In genomic region chr14:21846227-21846885, GRCh38 we compare ENCODE assay signal across 8 cellular contexts.
DNase-seq lines count a peak whose midpoint lies in the region; ATAC-seq, FAIRE-seq and TF ChIP-seq lines count a peak whose summit lies in the region.

No MANE protein-coding gene starts in this region.

- no peak for TF ChIP-seq RAD21 in HepG2 (CRISPR knock-in tag; IDR thresholded peaks at IDR 0.05)

- DNase-seq in H4 (ENCODE audit: low spot score): peak; percentile 28
- DNase-seq in RWPE2 (ENCODE audit: low spot score): no peak
- peak; percentile 28 for DNase-seq in activated gamma-delta T cell treated with anti-CD3 and anti-CD28 coated beads, Interleukin-2, amount 50 U/mL, for 16 hours (ENCODE audit: low read depth)
- peak; percentile 34 for DNase-seq in HepG2 (ENCODE audit: low spot score)
- DNase-seq in stimulated activated CD8-positive, alpha-beta memory T cell treated with anti-CD3 and anti-CD28 coated beads, Interleukin-2, amount 100 ng/mL, for 48 hours (ENCODE audit: low read depth in 2 of 2): peak; percentile 50 to 58
- no peak for DNase-seq in HTR-8/SVneo (ENCODE audit: insufficient read length, low spot score)

- no peak for TF ChIP-seq EP300 in HepG2 (IDR thresholded peaks at IDR 0.05; ENCODE audit: low read depth in 2 of 2, low read length in 2 of 2)
- no peak for TF ChIP-seq EP300 in HepG2 (CRISPR knock-in tag; IDR thresholded peaks at IDR 0.05; ENCODE audit: borderline replicate concordance)

- H2AFZ ChIP-seq in HepG2 (ENCODE audit: low read length): no peak overlapping the region

- H3K27me3 ChIP-seq in RWPE2 (ENCODE audit: insufficient read depth, poor library complexity, severe bottlenecking) (peaks cover 61% of the 10 kb centered on the region), HepG2 (ENCODE audit: control insufficient read depth in 1 of 2, insufficient read depth in 2 of 2, low read length in 2 of 2) (no peaks in the 10 kb centered on the region)

- intact Hi-C loops in HepG2 (cut with micrococcal nuclease; ENCODE audit: unreplicated experiment): no loop called here

- peak; percentile 47; the same call in 2 of the 3 replicates for ATAC-seq in RWPE2 (ENCODE audit: low read depth)
- peak; percentile 86 for ATAC-seq in HepG2
- ATAC-seq in HG02970 (IDR thresholded peaks at IDR 0.05; ENCODE audit: low FRiP score, unreplicated experiment): no peak

- H3K79me2 ChIP-seq in HepG2 (ENCODE audit: insufficient read depth, low read length): no peaks in the 10 kb centered on the region

- H3K4me2 ChIP-seq in HepG2 (ENCODE audit: low read depth, low read length): no peak overlapping the region

- POLR2A ChIA-PET in HepG2 (lab: Yijun Ruan, JAX): no interaction called here

- no peak overlapping the region for H3K9ac ChIP-seq in HepG2 (ENCODE audit: insufficient read depth, low read depth, low read length)

- CTCF ChIA-PET in HepG2 (lab: Yijun Ruan, JAX; ENCODE audit: low intra/inter-chr PET ratio, low total read pairs): no interaction called here

- no peak for TF ChIP-seq POLR2A in HepG2 (IDR thresholded peaks at IDR 0.05; ENCODE audit: insufficient read depth in 1 of 2, low read depth in 2 of 2, low read length in 2 of 2)

- H3K36me3 ChIP-seq in RWPE2 (ENCODE audit: low read depth) (no peaks in the 10 kb centered on the region), HepG2 (replicated peaks in 1 of 2; ENCODE audit: control insufficient read depth in 1 of 2, insufficient read depth in 2 of 2, low read length in 2 of 2) (no peaks in the 10 kb centered on the region)

- in situ Hi-C loops in HepG2 (cut with HindIII; ENCODE audit: extremely low pct_ligation_motif_present, low pct_unique_long_range_greater_than_20kb): no loop called here

- no peaks in the 10 kb centered on the region for H4K20me1 ChIP-seq in HepG2 (ENCODE audit: insufficient read depth, low read length)

- no TSS peak for BruUV-seq in HepG2 (replicated peaks; lab: Mats Ljungman, UMichigan)

- peak; percentile 90 for FAIRE-seq in HepG2 (lab: Jason Lieb, UNC)
- no peak for FAIRE-seq in HTR-8/SVneo (lab: Jason Lieb, UNC)

- H3K27ac ChIP-seq in C4-2B (no peak overlapping the region), RWPE2 (ENCODE audit: poor library complexity, severe bottlenecking) (no peak overlapping the region), HepG2 (ENCODE audit: extremely low read length, insufficient read depth, low read length) (no peak overlapping the region)

- no peaks in the 10 kb centered on the region for H3K9me3 ChIP-seq in RWPE2 (ENCODE audit: severe bottlenecking)
- no peaks in the 10 kb centered on the region for H3K9me3 ChIP-seq in HepG2 (ENCODE audit: low read length)

- H3K4me1 ChIP-seq in RWPE2 (ENCODE audit: insufficient read depth, poor library complexity, severe bottlenecking): no peaks in the 10 kb centered on the region
- H3K4me1 ChIP-seq in HepG2 (ENCODE audit: insufficient read depth, low read length): no peaks in the 10 kb centered on the region

- H3K4me3 ChIP-seq in RWPE2 (ENCODE audit: severe bottlenecking) (no peak overlapping the region), HepG2 (replicated peaks in 1 of 3; ENCODE audit: insufficient read depth in 1 of 3, low read depth in 2 of 3, low read length in 3 of 3) (no peak overlapping the region)

- 5% methylated on average over 13 of the region's 13 CpGs for WGBS in HepG2 (ENCODE audit: low lambda C conversion rate)

- peak; percentile 87 for TF ChIP-seq CTCF in C4-2B (conservative IDR thresholded peaks at IDR 0.05)
- TF ChIP-seq CTCF in RWPE2 (IDR thresholded peaks at IDR 0.05; ENCODE audit: poor library complexity, severe bottlenecking): peak; percentile 81
- TF ChIP-seq CTCF in HepG2 (CRISPR knock-in tag; IDR thresholded peaks at IDR 0.05): peak; percentile 78

TF ChIP-seq in HepG2, 621 proteins besides CTCF, POLR2A, EP300 and RAD21:
- no peak for TF ChIP-seq ZNF782 (CRISPR knock-in tag; IDR thresholded peaks at IDR 0.05; ENCODE audit: borderline replicate concordance)
- TF ChIP-seq CREB1 (IDR thresholded peaks at IDR 0.05): peak; percentile 98
- TF ChIP-seq CREB1 (CRISPR knock-in tag; IDR thresholded peaks at IDR 0.05): no peak
- TF ChIP-seq MLX (CRISPR knock-in tag; IDR thresholded peaks at IDR 0.05): no peak
- TF ChIP-seq ZNF800 (CRISPR knock-in tag; IDR thresholded peaks at IDR 0.05): no peak
- no peak for TF ChIP-seq ZNF496 (CRISPR knock-in tag; IDR thresholded peaks at IDR 0.05; ENCODE audit: insufficient replicate concordance)
- TF ChIP-seq TRIM22 (IDR thresholded peaks at IDR 0.05): no peak
- no peak for TF ChIP-seq MTERF4 (CRISPR knock-in tag; IDR thresholded peaks at IDR 0.05)
- TF ChIP-seq ZBTB8A (CRISPR knock-in tag; IDR thresholded peaks at IDR 0.05; ENCODE audit: borderline replicate concordance, low read depth): no peak
- peak; percentile 100 for TF ChIP-seq ATF7 (IDR thresholded peaks at IDR 0.05)
- TF ChIP-seq ATF7 (CRISPR knock-in tag; IDR thresholded peaks at IDR 0.05): no peak

Comparison
In these comparisons a context has a peak if more than half of its experiments do, and no peak if none do; other contexts are left out.
1. DNase-seq: peak in H4 (single experiment), activated gamma-delta T cell treated with anti-CD3 and anti-CD28 coated beads, Interleukin-2, amount 50 U/mL, for 16 hours (single experiment), HepG2 (single experiment) and stimulated activated CD8-positive, alpha-beta memory T cell treated with anti-CD3 and anti-CD28 coated beads, Interleukin-2, amount 100 ng/mL, for 48 hours (2 of 2); none in RWPE2 (single experiment) and HTR-8/SVneo (single experiment).
2. Peak in every context shown above with its lines, with median percentiles within 50 percentile points of each other: CTCF ChIP-seq.